In the genomic region with DNA sequence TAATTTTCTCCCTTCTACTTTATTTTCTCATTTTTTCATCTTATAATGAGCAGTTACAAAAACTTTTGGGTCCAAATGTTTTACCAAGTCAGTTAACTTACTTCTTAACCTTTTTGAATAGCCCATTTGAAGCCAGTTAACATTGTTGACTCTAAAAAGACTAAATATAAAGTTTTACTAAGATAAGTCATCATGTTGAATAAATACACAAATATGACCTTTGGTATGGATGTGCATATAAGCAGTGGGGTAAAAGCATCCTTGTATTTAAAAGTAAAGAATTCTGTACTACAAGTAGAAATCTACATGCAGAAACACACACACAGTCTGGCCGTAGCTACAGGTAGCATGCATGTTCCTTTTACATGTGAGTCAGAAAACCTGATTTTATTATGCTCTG, we compare ENCODE assay signal across 7 cellular contexts.
"Had no signal": no experiment of that assay in that cellular context is flagged by ENCODE, and none has a peak within 500 bp of the region (broad histone marks: within the 10 kb centered on the region; RNA-seq: fewer than 3 reads in every experiment).

No MANE protein-coding gene starts in this region.

- H3K27ac ChIP-seq: HL-60 had no signal

- ATAC-seq: GM23338, HepG2, K562 had no signal

- H3K4me3 Mint-ChIP-seq: GM23338, H9 had no signal

- H3K27ac Mint-ChIP-seq: H9 had no signal

- H2AFZ ChIP-seq: GM23338 had no signal

- H3K4me2 ChIP-seq: GM23338 had no signal

- H3K4me3 ChIP-seq: GM23338, K562 had no signal

- H3K4me1 Mint-ChIP-seq: GM23338, H9 had no signal

- DNase-seq: H9, HCEC 1CT, KG1 had no signal

- H3K9me3 Mint-ChIP-seq: GM23338, H9 had no signal
